27 cellular contexts compared by ENCODE assay signal in the genomic region with DNA sequence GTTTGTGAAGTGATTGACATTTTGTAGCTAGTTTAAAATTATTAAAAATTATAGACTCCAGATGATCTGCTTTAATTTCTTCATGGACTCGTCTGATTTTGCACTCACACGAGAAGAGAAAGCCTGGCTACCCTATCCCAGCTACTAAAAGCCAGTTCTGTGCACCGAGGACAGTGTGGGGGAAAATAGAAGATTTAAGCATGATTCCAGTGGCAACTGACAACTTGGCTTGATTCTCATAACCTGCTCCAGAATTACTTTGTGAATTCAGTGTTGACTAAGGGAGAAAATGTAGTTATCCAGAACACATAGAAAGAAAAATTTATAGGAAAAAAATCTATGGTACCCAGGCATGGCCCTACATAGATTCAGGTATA.
DNase-seq lines count a peak whose midpoint lies in the region; ATAC-seq and TF ChIP-seq lines count a peak whose summit lies in the region.
"Had no signal": no experiment of that assay in that cellular context is flagged by ENCODE, and none has a peak within 500 bp of the region (broad histone marks: within the 10 kb centered on the region; RNA-seq: fewer than 3 reads in every experiment).

No MANE protein-coding gene starts in this region.

- no peak overlapping the region for H3K4me3 ChIP-seq in BLaER1 treated with 17β-estradiol and CSF1 and Interleukin-3, amounts not matched to agents 10 nM and 100 nM
- no peak overlapping the region for H3K4me3 ChIP-seq in mesendoderm (ENCODE audit: low read length)
- H3K4me3 ChIP-seq: hepatocyte, left lung, ovary, right atrium auricular region, thoracic aorta, uterus had no signal

- H3K9me3 ChIP-seq in BLaER1 treated with 17β-estradiol and CSF1 and Interleukin-3, amounts not matched to agents 10 nM and 100 nM (replicated peaks in 1 of 11) = no peaks in the 10 kb centered on the region
- H3K9me3 ChIP-seq: left lung, ovary, right atrium auricular region, thoracic aorta, uterus had no signal

- H4K20me1 ChIP-seq in BLaER1 treated with 17β-estradiol and CSF1 and Interleukin-3, amounts not matched to agents 10 nM and 100 nM = no peaks in the 10 kb centered on the region

- no peaks in the 10 kb centered on the region for H3K36me3 ChIP-seq in BLaER1 treated with 17β-estradiol and CSF1 and Interleukin-3, amounts not matched to agents 10 nM and 100 nM
- H3K36me3 ChIP-seq in mesendoderm (ENCODE audit: control insufficient read depth, insufficient read depth, low read length) = no peaks in the 10 kb centered on the region
- H3K36me3 ChIP-seq: left lung, ovary, right atrium auricular region, thoracic aorta, uterus had no signal

- H3K4me1 Mint-ChIP-seq in endothelial cell (ENCODE audit: unreplicated experiment) = no peaks in the 10 kb centered on the region
- H3K4me1 Mint-ChIP-seq: activated B cell treated with CpG ODN at 0.5 μM for 24 hours, nephron had no signal

- H3K18ac ChIP-seq in mesendoderm (ENCODE audit: low read length) = peak overlapping the region; percentile 90

- no CpG with 5 or more reads among the region's 3 CpGs for WGBS in mesendoderm (ENCODE audit: extremely low coverage, insufficient coverage, low lambda C conversion rate)

- H4K5ac ChIP-seq in mesendoderm (ENCODE audit: low read length) = no peak overlapping the region

- no peak for TF ChIP-seq CTCF in endothelial cell (IDR thresholded peaks at IDR 0.05; ENCODE audit: unreplicated experiment)

- no peak for ATAC-seq in left colon
- ATAC-seq: HCT116, left lung had no signal

- intact Hi-C loops in left colon (cut with DNase I, micrococcal nuclease) = no loop called here

- H2AK5ac ChIP-seq in mesendoderm (ENCODE audit: low read length) = no peak overlapping the region

- H3K79me2 ChIP-seq in mesendoderm (ENCODE audit: control insufficient read depth, insufficient read depth, low read length) = no peaks in the 10 kb centered on the region
- H3K79me2 ChIP-seq: hepatocyte had no signal

- H4K8ac ChIP-seq in mesendoderm (ENCODE audit: low read depth, low read length) = no peak overlapping the region

- H2BK120ac ChIP-seq in mesendoderm (ENCODE audit: low read depth, low read length) = no peak overlapping the region

- H3K27ac ChIP-seq in BLaER1 treated with 17β-estradiol and CSF1 and Interleukin-3, amounts not matched to agents 10 nM and 100 nM = peak overlapping the region in 1 of 11 experiments; percentile 10; a peak in 1 of 22 replicates
- H3K27ac ChIP-seq in mesendoderm (ENCODE audit: low read depth, low read length) = no peak overlapping the region
- H3K27ac ChIP-seq: hepatocyte, left lung, ovary, right atrium auricular region, thoracic aorta, uterus had no signal

- no peak overlapping the region for H3K56ac ChIP-seq in mesendoderm (ENCODE audit: low read length)

- H2BK15ac ChIP-seq in mesendoderm (replicated peaks; ENCODE audit: low read depth) = peak overlapping the region; percentile 85

- no peak overlapping the region for H3K27ac Mint-ChIP-seq in endothelial cell (ENCODE audit: unreplicated experiment)
- H3K27ac Mint-ChIP-seq: activated B cell treated with CpG ODN at 0.5 μM for 24 hours, CD14-positive monocyte, IgD-negative memory B cell, nephron had no signal

- H3K23ac ChIP-seq in mesendoderm (ENCODE audit: low read length) = no peak overlapping the region

- no peak overlapping the region for H3K4ac ChIP-seq in mesendoderm (ENCODE audit: low read depth, low read length)

- no peak overlapping the region for H2BK5ac ChIP-seq in mesendoderm (ENCODE audit: low read length)

- no peaks in the 10 kb centered on the region for H3K9me3 Mint-ChIP-seq in endothelial cell (ENCODE audit: unreplicated experiment)
- H3K9me3 Mint-ChIP-seq: activated B cell treated with CpG ODN at 0.5 μM for 24 hours, CD14-positive monocyte, nephron had no signal

- peak overlapping the region; percentile 9 to 69 (median 42); a peak in 17 of 22 replicates for H3K4me2 ChIP-seq in BLaER1 treated with 17β-estradiol and CSF1 and Interleukin-3, amounts not matched to agents 10 nM and 100 nM
- H3K4me2 ChIP-seq in mesendoderm (ENCODE audit: low read length) = no peak overlapping the region
- H3K4me2 ChIP-seq: hepatocyte had no signal

- H3K27me3 ChIP-seq in BLaER1 treated with 17β-estradiol and CSF1 and Interleukin-3, amounts not matched to agents 10 nM and 100 nM = no peaks in the 10 kb centered on the region
- H3K27me3 ChIP-seq in mesendoderm (ENCODE audit: insufficient read depth, low read length, poor library complexity) = no peaks in the 10 kb centered on the region
- H3K27me3 ChIP-seq: hepatocyte, left lung, ovary, right atrium auricular region, uterus had no signal

- H3K4me3 Mint-ChIP-seq in endothelial cell (ENCODE audit: unreplicated experiment) = no peak overlapping the region
- H3K4me3 Mint-ChIP-seq: activated B cell treated with CpG ODN at 0.5 μM for 24 hours, CD14-positive monocyte, IgD-negative memory B cell, nephron had no signal

- peaks cover 1% of the 10 kb centered on the region for H3K27me3 Mint-ChIP-seq in endothelial cell (ENCODE audit: unreplicated experiment)

- no peak overlapping the region for H3K9ac ChIP-seq in BLaER1 treated with 17β-estradiol and CSF1 and Interleukin-3, amounts not matched to agents 10 nM and 100 nM
- no peak overlapping the region for H3K9ac ChIP-seq in mesendoderm (ENCODE audit: low read length)

- peaks cover 12 to 18% (median 13%) of the 10 kb centered on the region in 10 experiments; a peak in 19 of 20 replicates for H3K4me1 ChIP-seq in BLaER1 treated with 17β-estradiol and CSF1 and Interleukin-3, amounts not matched to agents 10 nM and 100 nM
- H3K4me1 ChIP-seq in mesendoderm (ENCODE audit: control insufficient read depth, low read depth, low read length) = peaks cover 5% of the 10 kb centered on the region
- H3K4me1 ChIP-seq: left lung, right atrium auricular region, uterus had no signal

- no peaks in the 10 kb centered on the region for H3K79me1 ChIP-seq in mesendoderm (ENCODE audit: low read length)

- DNase-seq in M059J (ENCODE audit: low read depth) = peak; percentile 71
- peak; percentile 62 for DNase-seq in amniotic epithelial cell (ENCODE audit: low read depth)
- no peak for DNase-seq in mesendoderm
- no peak for DNase-seq in NOMO-1 treated with dmso at 0.1 percent for 144 hours (lab: John Stamatoyannopoulos, UW; ENCODE audit: unreplicated experiment)
- no peak for DNase-seq in left colon
- DNase-seq in NCI-H524 (lab: John Stamatoyannopoulos, UW) = no peak
- no peak for DNase-seq in endothelial cell (ENCODE audit: low spot score)
- DNase-seq: activated B cell treated with CpG ODN at 0.5 μM for 24 hours; activated CD4-positive, alpha-beta T cell treated with anti-CD3 and anti-CD28 coated beads, Interleukin-2, amount 50 U/mL, for 4 hours; activated effector memory CD4-positive, alpha-beta T cell treated with Interleukin-2 at 50 U/mL for 16 hours; activated T-cell treated with anti-CD3 and anti-CD28 coated beads for 4 hours; effector CD4-positive, alpha-beta T cell; erythroblast; left lung; midbrain; NCI-H1417; ovary; stimulated activated naive CD4-positive, alpha-beta T cell treated with Interleukin-2 at 50 U/mL for 16 hours; uterus had no signal

- no peaks in the 10 kb centered on the region for H3K36me3 Mint-ChIP-seq in endothelial cell (ENCODE audit: low read depth, unreplicated experiment)
- H3K36me3 Mint-ChIP-seq: CD14-positive monocyte, IgD-negative memory B cell had no signal

Comparison
In these comparisons a context has a peak if more than half of its experiments do, and no peak if none do; other contexts are left out.
1. DNase-seq: peak in M059J (single experiment) and amniotic epithelial cell (single experiment); none in mesendoderm (single experiment), NOMO-1 treated with dmso at 0.1 percent for 144 hours (single experiment), left colon (0 of 2), NCI-H524 (0 of 2) and endothelial cell (single experiment).